ENCODE assay signal across 25 cellular contexts in genomic region chr9:28779240-28779639, GRCh38.
DNase-seq lines count a peak whose midpoint lies in the region; ATAC-seq and TF ChIP-seq lines count a peak whose summit lies in the region.
"Had no signal": no experiment of that assay in that cellular context is flagged by ENCODE, and none has a peak within 500 bp of the region (broad histone marks: within the 10 kb centered on the region; RNA-seq: fewer than 3 reads in every experiment).

No MANE protein-coding gene starts in this region.

- no peaks in the 10 kb centered on the region for H3K9me3 ChIP-seq in A673 (ENCODE audit: low read depth, low read length, poor library complexity, severe bottlenecking)
- H3K9me3 ChIP-seq in mammary epithelial cell (replicated peaks; ENCODE audit: insufficient read depth, low read length), result no peaks in the 10 kb centered on the region
- H3K9me3 ChIP-seq: adrenal gland, Peyer's patch had no signal

- no peaks in the 10 kb centered on the region for H3K79me2 ChIP-seq in mammary epithelial cell (ENCODE audit: insufficient read depth, low read length)

- TF ChIP-seq CTCF in A673 (conservative IDR thresholded peaks at IDR 0.05; ENCODE audit: low read depth, low read length), result no peak
- TF ChIP-seq CTCF in mammary epithelial cell (conservative IDR thresholded peaks at IDR 0.05 in 1 of 2, IDR thresholded peaks at IDR 0.05 in 1 of 2; ENCODE audit: extremely low read depth in 1 of 2, insufficient read depth in 1 of 2, low read depth in 1 of 2, low read length in 2 of 2), result no peak

- ATAC-seq in HG02981 (IDR thresholded peaks at IDR 0.05; ENCODE audit: unreplicated experiment) (no peak), GM18909 (IDR thresholded peaks at IDR 0.05; ENCODE audit: poor library complexity, unreplicated experiment) (no peak)
- ATAC-seq: K562, left lobe of liver, WTC11 had no signal

- H3K27ac ChIP-seq in A673 (ENCODE audit: low read depth, low read length, poor library complexity, severe bottlenecking) (no peak overlapping the region), mammary epithelial cell (ENCODE audit: insufficient read depth, low read depth, low read length) (peak overlapping the region; percentile 57)
- H3K27ac ChIP-seq: adrenal gland, cardiac muscle cell, Peyer's patch had no signal

- in situ Hi-C loops in mammary epithelial cell (cut with MboI; ENCODE audit: low sequenced_read_pairs in 2 of 2), result loop anchor here in 1 of 2 donors (10.0 kb wide), 1 partner anchor 436 kb away; the partner anchor contains the start of gene LINGO2

- H3K4me3 ChIP-seq in A673 (ENCODE audit: low read depth, low read length, poor library complexity, severe bottlenecking), result no peak overlapping the region
- H3K4me3 ChIP-seq in mammary epithelial cell (replicated peaks in 1 of 3; ENCODE audit: insufficient read depth in 1 of 3, low read depth in 2 of 3, low read length in 3 of 3), result no peak overlapping the region
- H3K4me3 ChIP-seq: adrenal gland, cardiac muscle cell, K562, Peyer's patch had no signal

- no peaks in the 10 kb centered on the region for H4K20me1 ChIP-seq in mammary epithelial cell (ENCODE audit: insufficient read depth, low read length)

- intact Hi-C loops in A673 (cut with micrococcal nuclease; ENCODE audit: unreplicated experiment) (loop anchor here (5.0 to 10.0 kb wide), 2 partner anchors 46 to 433 kb away; partner anchors contain the start of gene LINGO2), mammary epithelial cell (cut with micrococcal nuclease) (loop anchor here (5.0 kb wide), 1 partner anchor 148 kb away; no protein-coding TSS in a partner anchor)

- DNase-seq in A673 (ENCODE audit: low spot score) (peak; percentile 20), NCI-H146 (lab: John Stamatoyannopoulos, UW) (peak; percentile 43), mammary epithelial cell (peak; percentile 81), kidney glomerular epithelial cell (lab: John Stamatoyannopoulos, UW) (peak; percentile 22), NCI-H526 (lab: John Stamatoyannopoulos, UW) (no peak), NCI-H1436 (lab: John Stamatoyannopoulos, UW) (no peak)
- DNase-seq: activated CD4-positive, alpha-beta T cell treated with anti-CD3 and anti-CD28 coated beads, Interleukin-2, amount 50 U/mL, for 48 hours; activated gamma-delta T cell treated with Interleukin-2 at 50 U/mL for 16 hours; adrenal gland; dermis blood vessel endothelial cell; GF-D8; HFFc6; NCI-H1417; NCI-H345; nephron progenitor cell; Peyer's patch; posterior cingulate gyrus; stimulated activated CD4-positive, alpha-beta T cell treated with anti-CD3 and anti-CD28 coated beads, Interleukin-1b, Interleukin-23, amount 100 ng/mL, for 48 hours; stimulated activated naive CD4-positive, alpha-beta T cell had no signal

- CTCF ChIA-PET in A673 (lab: Charles Lee), result no interaction called here
- CTCF ChIA-PET in mammary epithelial cell (lab: Charles Lee; ENCODE audit: low non-redundant PET), result no interaction called here

- no peak overlapping the region for H3K9ac ChIP-seq in mammary epithelial cell (ENCODE audit: insufficient read depth, low read length)

- H3K4me1 ChIP-seq in A673 (ENCODE audit: insufficient read depth, low read length, poor library complexity, severe bottlenecking) (peaks cover 58% of the 10 kb centered on the region), mammary epithelial cell (ENCODE audit: insufficient read depth, low read length) (peaks cover 26% of the 10 kb centered on the region)
- H3K4me1 ChIP-seq: Peyer's patch had no signal

- POLR2A ChIA-PET in A673 (lab: Charles Lee; ENCODE audit: low non-redundant PET), result no interaction called here

- H3K4me2 ChIP-seq in mammary epithelial cell (ENCODE audit: insufficient read depth, low read depth, low read length), result no peak overlapping the region

- no peaks in the 10 kb centered on the region for H3K36me3 ChIP-seq in A673 (ENCODE audit: insufficient read depth, low read length, poor library complexity, severe bottlenecking)
- H3K36me3 ChIP-seq in mammary epithelial cell (ENCODE audit: insufficient read depth, low read length), result no peaks in the 10 kb centered on the region
- H3K36me3 ChIP-seq: adrenal gland, cardiac muscle cell, Peyer's patch had no signal

- no peak overlapping the region for H2AFZ ChIP-seq in mammary epithelial cell (ENCODE audit: low read depth, low read length)

- no peaks in the 10 kb centered on the region for H3K27me3 ChIP-seq in A673 (replicated peaks; ENCODE audit: insufficient read depth, low read depth, low read length, poor library complexity)
- H3K27me3 ChIP-seq in mammary epithelial cell (ENCODE audit: insufficient read depth, low read length), result no peaks in the 10 kb centered on the region
- H3K27me3 ChIP-seq: adrenal gland, Peyer's patch had no signal

- BruUV-seq in A673 (replicated peaks; lab: Mats Ljungman, UMichigan) (no TSS peak), mammary epithelial cell (replicated peaks; lab: Mats Ljungman, UMichigan) (no TSS peak)

- dilution Hi-C loops in mammary epithelial cell (cut with HindIII; ENCODE audit: low sequenced_read_pairs), result no loop called here

Comparison
In these comparisons a context has a peak if more than half of its experiments do, and no peak if none do; other contexts are left out.
1. DNase-seq: peak in A673 (single experiment), NCI-H146 (single experiment), mammary epithelial cell (single experiment) and kidney glomerular epithelial cell (single experiment); none in NCI-H526 (0 of 2) and NCI-H1436 (single experiment).